In the genomic region with DNA sequence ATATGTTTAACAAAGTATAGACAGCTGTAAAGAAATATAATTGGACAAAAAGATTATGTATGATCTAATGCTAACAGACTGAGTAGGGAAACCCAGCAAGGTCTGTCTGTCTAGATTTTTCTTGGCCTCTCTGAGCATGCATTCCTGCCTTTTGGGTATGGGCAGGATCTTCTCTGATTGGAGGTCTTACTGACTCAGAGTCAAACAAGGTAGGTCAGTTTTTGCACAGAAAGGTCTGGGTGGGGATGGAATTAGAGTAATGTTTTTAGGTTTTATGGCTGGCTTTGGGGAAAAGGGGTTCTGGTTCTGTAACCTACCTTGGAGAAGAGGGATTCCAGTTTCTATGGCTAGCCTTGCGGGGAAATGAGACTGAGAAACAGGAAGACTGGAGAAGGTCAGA, we compare ENCODE assay signal across 23 cellular contexts.
A peak's percentile ranks its signal among the peaks of the same experiment; 100 is the strongest.
DNase-seq lines count a peak whose midpoint lies in the region; ATAC-seq and TF ChIP-seq lines count a peak whose summit lies in the region.
"Had no signal": no experiment of that assay in that cellular context is flagged by ENCODE, and none has a peak within 500 bp of the region (broad histone marks: within the 10 kb centered on the region; RNA-seq: fewer than 3 reads in every experiment).

No MANE protein-coding gene starts in this region.

- peaks cover 58% of the 10 kb centered on the region for H3K79me2 ChIP-seq in Karpas-422 (ENCODE audit: low read length)

- 88 to 100% methylated on average over 1 of the region's 1 CpG for WGBS in endodermal cell (ENCODE audit: insufficient coverage in 1 of 2, insufficient read length in 1 of 2), 2 experiments

- peak; percentile 60 for DNase-seq in ELF-1 (ENCODE audit: low read depth, low spot score)
- DNase-seq in Karpas-422 = no peak
- no peak for DNase-seq in endodermal cell
- DNase-seq in nephron progenitor cell = no peak
- no peak for DNase-seq in C1 segment of cervical spinal cord (lab: John Stamatoyannopoulos, UW)
- no peak for DNase-seq in medulla oblongata (ENCODE audit: extremely low spot score)
- DNase-seq: AML-193; Calu3; CD8-positive, alpha-beta memory T cell; DMS153; GDM1; H7; HFFc6; MG63; NCI-H1417; NCI-H1694 treated with DMSO at 0.1 percent for 48 hours; NCI-H2081 treated with DMSO at 0.1 percent for 48 hours; NCI-H2171 treated with DMSO at 0.1 percent for 48 hours; NCI-H524 treated with DMSO at 0.1 percent for 48 hours; Peyer's patch had no signal

- H3K9me3 ChIP-seq in Karpas-422 (ENCODE audit: low read length) (no peaks in the 10 kb centered on the region), endodermal cell (ENCODE audit: control insufficient read depth, low read length) (no peaks in the 10 kb centered on the region)
- H3K9me3 ChIP-seq: MG63, Peyer's patch had no signal

- H3K4me3 ChIP-seq in Karpas-422 (ENCODE audit: low read length) (0 out of 2 replicates have a peak overlapping the region, but pooled peaks have one; percentile 20), endodermal cell (ENCODE audit: low read length) (no peak overlapping the region)
- H3K4me3 ChIP-seq: MG63, Peyer's patch had no signal

- H3K27ac ChIP-seq in Karpas-422 (ENCODE audit: low read length) (peak overlapping the region; percentile 83), endodermal cell (ENCODE audit: low read depth, low read length) (no peak overlapping the region)
- H3K27ac ChIP-seq: C4-2B, Peyer's patch had no signal

- H3K9me3 Mint-ChIP-seq in endodermal cell = no peaks in the 10 kb centered on the region
- H3K9me3 Mint-ChIP-seq in nephron progenitor cell = no peaks in the 10 kb centered on the region
- H3K9me3 Mint-ChIP-seq: CD8-positive, alpha-beta memory T cell; HFFc6 had no signal

- H3K9me2 ChIP-seq in Karpas-422 (replicated peaks; ENCODE audit: insufficient read depth, low read length) = no peaks in the 10 kb centered on the region

- no peak overlapping the region for H2AFZ ChIP-seq in Karpas-422 (ENCODE audit: low read length)

- H3K27me3 ChIP-seq in Karpas-422 (ENCODE audit: low read length) = no peaks in the 10 kb centered on the region
- H3K27me3 ChIP-seq in endodermal cell (ENCODE audit: control insufficient read depth, insufficient read depth, low read length, poor library complexity, severe bottlenecking) = no peaks in the 10 kb centered on the region
- H3K27me3 ChIP-seq: MG63, Peyer's patch had no signal

- peak overlapping the region; percentile 80 for H3K27ac Mint-ChIP-seq in endodermal cell
- H3K27ac Mint-ChIP-seq in nephron progenitor cell = peak overlapping the region; percentile 83
- H3K27ac Mint-ChIP-seq: CD8-positive, alpha-beta memory T cell; HFFc6 had no signal

- no peak for ATAC-seq in HG02973 (IDR thresholded peaks at IDR 0.05; ENCODE audit: unreplicated experiment)
- no peak for ATAC-seq in GM21619 (IDR thresholded peaks at IDR 0.05; ENCODE audit: unreplicated experiment)

- H3K36me3 ChIP-seq in Karpas-422 (ENCODE audit: insufficient read depth, low read length) (no peaks in the 10 kb centered on the region), endodermal cell (ENCODE audit: control insufficient read depth, insufficient read depth, low read length) (peaks cover 10% of the 10 kb centered on the region)
- H3K36me3 ChIP-seq: MG63, Peyer's patch had no signal

- H3K9ac ChIP-seq in Karpas-422 (ENCODE audit: low read length) (no peak overlapping the region), endodermal cell (ENCODE audit: extremely low read depth, low read length, poor library complexity, severe bottlenecking) (no peak overlapping the region)

- H3K4me3 Mint-ChIP-seq in endodermal cell = no peak overlapping the region
- no peak overlapping the region for H3K4me3 Mint-ChIP-seq in nephron progenitor cell
- H3K4me3 Mint-ChIP-seq: CD8-positive, alpha-beta memory T cell; HFFc6 had no signal

- H3K27me3 Mint-ChIP-seq in endodermal cell (ENCODE audit: insufficient read depth) (no peaks in the 10 kb centered on the region), nephron progenitor cell (ENCODE audit: low read depth, poor library complexity) (no peaks in the 10 kb centered on the region)

- H3K36me3 Mint-ChIP-seq in endodermal cell (ENCODE audit: low read depth) (peaks cover 4% of the 10 kb centered on the region), nephron progenitor cell (ENCODE audit: low read depth) (peaks cover 28% of the 10 kb centered on the region)
- H3K36me3 Mint-ChIP-seq: CD8-positive, alpha-beta memory T cell had no signal

- no peak for TF ChIP-seq CTCF in endodermal cell (conservative IDR thresholded peaks at IDR 0.05)
- TF ChIP-seq CTCF in nephron progenitor cell (IDR thresholded peaks at IDR 0.05) = no peak

- H3K4me2 ChIP-seq in Karpas-422 (ENCODE audit: low read depth, low read length, poor library complexity, severe bottlenecking) = peak overlapping the region; percentile 63

- H3K4me1 ChIP-seq in Karpas-422 (ENCODE audit: low read length) = peaks cover 41% of the 10 kb centered on the region
- H3K4me1 ChIP-seq in endodermal cell (ENCODE audit: control insufficient read depth, insufficient read depth, low read length) = no peaks in the 10 kb centered on the region
- H3K4me1 ChIP-seq: Peyer's patch had no signal

- no peaks in the 10 kb centered on the region for H4K20me1 ChIP-seq in Karpas-422 (ENCODE audit: insufficient read depth, low read depth, low read length)

- H3K4me1 Mint-ChIP-seq in endodermal cell (peaks cover 14% of the 10 kb centered on the region), nephron progenitor cell (peaks cover 19% of the 10 kb centered on the region)
- H3K4me1 Mint-ChIP-seq: CD8-positive, alpha-beta memory T cell had no signal
